Comparison of ENCODE assay signal across 9 cellular contexts in genomic region chr17:40415390-40415789, GRCh38. TPM values are rescaled to one million over a fixed set of nuclear protein-coding genes. Genes with fewer than 3 reads are reported as not detected.
A peak's percentile ranks its signal among the peaks of the same experiment; 100 is the strongest.
DNase-seq lines count a peak whose midpoint lies in the region; ATAC-seq and TF ChIP-seq lines count a peak whose summit lies in the region.
"Had no signal": no experiment of that assay in that cellular context is flagged by ENCODE, and none has a peak within 500 bp of the region (broad histone marks: within the 10 kb centered on the region; RNA-seq: fewer than 3 reads in every experiment).

No MANE protein-coding gene starts in this region.

- peak; percentile 60 for TF ChIP-seq CTCF in BJ (IDR thresholded peaks at IDR 0.05; ENCODE audit: insufficient read depth, low read depth, low read length)
- peak; percentile 38; the same call in 1 of the 2 replicates for TF ChIP-seq CTCF in GM12875 (IDR thresholded peaks at IDR 0.05; ENCODE audit: borderline replicate concordance, insufficient read depth, low read depth, low read length)
- TF ChIP-seq CTCF in OCI-LY1 (IDR thresholded peaks at IDR 0.05; ENCODE audit: low read length), result peak; percentile 67
- peak; percentile 73 for TF ChIP-seq CTCF in neutrophil (IDR thresholded peaks at IDR 0.05)

- H3K4me3 ChIP-seq in BJ (ENCODE audit: low read depth, low read length) (no peak overlapping the region), GM12875 (ENCODE audit: low read depth, low read length) (no peak overlapping the region), OCI-LY1 (ENCODE audit: low read depth, low read length, poor library complexity, severe bottlenecking) (peak overlapping the region; percentile 87), neutrophil (ENCODE audit: low read depth in 1 of 2, low read length in 1 of 2) (no peak overlapping the region)

- DNase-seq in BJ (ENCODE audit: low read depth), result no peak
- DNase-seq in dermis microvascular lymphatic vessel endothelial cell (ENCODE audit: low read depth in 2 of 2), result peak; percentile 27 to 53
- DNase-seq in ecto neural progenitor cell (ENCODE audit: low spot score), result no peak
- DNase-seq in stimulated activated CD4-positive, alpha-beta T cell treated with anti-CD3 and anti-CD28 coated beads, Interleukin-2, amount 100 ng/mL, for 48 hours, result no peak

- H3K9me2 ChIP-seq in OCI-LY1 (ENCODE audit: low read depth, low read length), result no peaks in the 10 kb centered on the region

- H3K9me3 ChIP-seq in OCI-LY1 (ENCODE audit: low read length), result no peaks in the 10 kb centered on the region
- H3K9me3 ChIP-seq in neutrophil, result no peaks in the 10 kb centered on the region
- H3K9me3 ChIP-seq: SJCRH30 had no signal

- peak overlapping the region; percentile 78 for H3K4me2 ChIP-seq in OCI-LY1 (ENCODE audit: low read length)

- H3K27ac ChIP-seq in OCI-LY1 (ENCODE audit: low read depth, low read length, poor library complexity, severe bottlenecking) (no peak overlapping the region), neutrophil (no peak overlapping the region)
- H3K27ac ChIP-seq: SJCRH30 had no signal

- ATAC-seq in GM21423 (IDR thresholded peaks at IDR 0.05; ENCODE audit: unreplicated experiment), result no peak

- H2AFZ ChIP-seq in OCI-LY1 (ENCODE audit: low read length), result no peak overlapping the region

- H4K20me1 ChIP-seq in OCI-LY1 (ENCODE audit: insufficient read depth, low read length), result no peaks in the 10 kb centered on the region

- H3K9ac ChIP-seq in OCI-LY1 (ENCODE audit: low read length), result no peak overlapping the region; the same call in 1 of the 2 replicates

- H3K79me2 ChIP-seq in OCI-LY1 (ENCODE audit: insufficient read depth, low read length), result peaks cover 24% of the 10 kb centered on the region

- H3K36me3 ChIP-seq in BJ (ENCODE audit: control insufficient read depth, insufficient read depth, low read length) (no peaks in the 10 kb centered on the region), OCI-LY1 (ENCODE audit: insufficient read depth, low read length) (peaks cover 66% of the 10 kb centered on the region), neutrophil (peaks cover 25% of the 10 kb centered on the region)

- H3F3A ChIP-seq in OCI-LY1 (ENCODE audit: insufficient read depth, low read length), result no peaks in the 10 kb centered on the region

- peaks cover 22% of the 10 kb centered on the region for H3K4me1 ChIP-seq in OCI-LY1 (ENCODE audit: insufficient read depth, low read length, severe bottlenecking)
- peaks cover 34 to 36% of the 10 kb centered on the region in 2 experiments for H3K4me1 ChIP-seq in neutrophil (ENCODE audit: control insufficient read depth in 1 of 2, insufficient read depth in 1 of 2, low read depth in 1 of 2, low read length in 1 of 2)

- CTCF ChIA-PET in BJ (lab: Yijun Ruan, JAX), result interaction anchor here (0.7 to 4.1 kb wide), 33 partner anchors 9 to 410 kb away, joined by 3 to 32 read pairs (median 4); no protein-coding TSS in a partner anchor

- H3K27me3 ChIP-seq in BJ (ENCODE audit: control insufficient read depth, insufficient read depth, low read length) (no peaks in the 10 kb centered on the region), OCI-LY1 (ENCODE audit: insufficient read depth, low read length) (no peaks in the 10 kb centered on the region), neutrophil (no peaks in the 10 kb centered on the region)
- H3K27me3 ChIP-seq: SJCRH30 had no signal

- POLR2A ChIA-PET in BJ (lab: Charles Lee), result no interaction called here

RNA-seq across cellular contexts. Expression of gene TOP2A, which starts 2.3 kb away (rescaled TPM):
- 31.8 and 69.6 TPM in 2 replicates for polyA plus RNA-seq in BJ (2011; rRNA removed)
- polyA minus RNA-seq in BJ (2011; rRNA and poly(A)+ RNA removed), result 15.7 and 25.5 TPM in 2 replicates
- total RNA-seq in dermis microvascular lymphatic vessel endothelial cell, result 27.7 and 65.5 TPM in 2 replicates

RNA-seq across cellular contexts. Expression of gene IGFBP4, which starts 27.9 kb away (rescaled TPM):
- polyA plus RNA-seq in BJ (2011; rRNA removed), result 816 and 1,200 TPM in 2 replicates
- 926 and 963 TPM in 2 replicates for polyA minus RNA-seq in BJ (2011; rRNA and poly(A)+ RNA removed)
- 189 and 415 TPM in 2 replicates for total RNA-seq in dermis microvascular lymphatic vessel endothelial cell

RNA-seq across cellular contexts. Expression of gene GJD3, which starts 50.9 kb away (rescaled TPM):
- polyA plus RNA-seq in BJ (2011; rRNA removed), result 0.48 and 0.56 TPM in 2 replicates
- 0.26 and 0.28 TPM in 2 replicates for polyA minus RNA-seq in BJ (2011; rRNA and poly(A)+ RNA removed)
- 1.8 and 3.7 TPM in 2 replicates for total RNA-seq in dermis microvascular lymphatic vessel endothelial cell
- total RNA-seq: SJCRH30 had no signal

Comparison
In these comparisons a context has a peak if more than half of its experiments do, and no peak if none do; other contexts are left out.
1. DNase-seq: peak in dermis microvascular lymphatic vessel endothelial cell (2 of 2); none in BJ (single experiment), ecto neural progenitor cell (single experiment) and stimulated activated CD4-positive, alpha-beta T cell treated with anti-CD3 and anti-CD28 coated beads, Interleukin-2, amount 100 ng/mL, for 48 hours (0 of 2).
2. Peak in every context shown above with its lines, with median percentiles within 50 percentile points of each other: CTCF ChIP-seq.